ENCODE assay signal across 1 cellular context in genomic region chr9:109022909-109023308, GRCh38.
TF ChIP-seq lines count a peak whose summit lies in the region.

No MANE protein-coding gene starts in this region.

TF ChIP-seq in HepG2, 621 proteins besides CTCF, POLR2A, EP300 and RAD21 (continues in another document):
- TF ChIP-seq FOXP1 (IDR thresholded peaks at IDR 0.05) (no peak), FOXP1 (CRISPR knock-in tag; IDR thresholded peaks at IDR 0.05) (peak; percentile 76), CERS6 (CRISPR knock-in tag; IDR thresholded peaks at IDR 0.05) (no peak), TARDBP (CRISPR knock-in tag; IDR thresholded peaks at IDR 0.05) (0 out of 2 replicates have a peak, but pooled peaks have one; percentile 29), ZMAT3 (CRISPR knock-in tag; conservative IDR thresholded peaks at IDR 0.05) (no peak), ZNF275 (CRISPR knock-in tag; IDR thresholded peaks at IDR 0.05; ENCODE audit: borderline replicate concordance) (no peak), THAP11 (CRISPR knock-in tag; IDR thresholded peaks at IDR 0.05) (peak; percentile 24; the same call in 1 of the 2 replicates), HMGA1 (CRISPR knock-in tag; conservative IDR thresholded peaks at IDR 0.05) (no peak), TP53 (CRISPR knock-in tag; conservative IDR thresholded peaks at IDR 0.05) (no peak), NR0B2 (CRISPR knock-in tag; IDR thresholded peaks at IDR 0.05) (no peak), SOX5 (CRISPR knock-in tag; IDR thresholded peaks at IDR 0.05; ENCODE audit: borderline replicate concordance) (peak; percentile 61), ZNF550 (CRISPR knock-in tag; IDR thresholded peaks at IDR 0.05; ENCODE audit: borderline replicate concordance) (no peak), RXRB (CRISPR knock-in tag; IDR thresholded peaks at IDR 0.05; ENCODE audit: borderline replicate concordance) (no peak), NONO (IDR thresholded peaks at IDR 0.05) (no peak), NONO (CRISPR knock-in tag; conservative IDR thresholded peaks at IDR 0.05) (no peak), MTF1 (CRISPR knock-in tag; IDR thresholded peaks at IDR 0.05) (no peak), CREM (IDR thresholded peaks at IDR 0.05) (peak; percentile 46; the same call in 1 of the 2 replicates), CREM (CRISPR knock-in tag; IDR thresholded peaks at IDR 0.05) (no peak), SAP130 (CRISPR knock-in tag; IDR thresholded peaks at IDR 0.05; ENCODE audit: low read depth) (peak; percentile 24; the same call in 1 of the 2 replicates), PHF20 (CRISPR knock-in tag; IDR thresholded peaks at IDR 0.05) (no peak), CREB1 (IDR thresholded peaks at IDR 0.05) (no peak), CREB1 (CRISPR knock-in tag; IDR thresholded peaks at IDR 0.05) (peak; percentile 33; the same call in 1 of the 2 replicates), ZGPAT (CRISPR knock-in tag; IDR thresholded peaks at IDR 0.05) (0 out of 2 replicates have a peak, but pooled peaks have one; percentile 8), NFIC (IDR thresholded peaks at IDR 0.05; ENCODE audit: low read length) (peak; percentile 66; the same call in 1 of the 2 replicates), PAWR (CRISPR knock-in tag; IDR thresholded peaks at IDR 0.05; ENCODE audit: borderline replicate concordance) (no peak), FOXK1 (CRISPR knock-in tag; IDR thresholded peaks at IDR 0.05; ENCODE audit: borderline replicate concordance, low read depth) (no peak), DPF2 (CRISPR knock-in tag; IDR thresholded peaks at IDR 0.05; ENCODE audit: borderline replicate concordance, low read depth) (no peak), FOXP4 (CRISPR knock-in tag; IDR thresholded peaks at IDR 0.05) (peak; percentile 56; the same call in 1 of the 2 replicates), ZBTB49 (CRISPR knock-in tag; IDR thresholded peaks at IDR 0.05; ENCODE audit: borderline replicate concordance) (no peak), PAXIP1 (CRISPR knock-in tag; conservative IDR thresholded peaks at IDR 0.05) (peak; percentile 49; the same call in 1 of the 2 replicates), ZNF3 (CRISPR knock-in tag; IDR thresholded peaks at IDR 0.05) (no peak), GATAD2A (CRISPR knock-in tag; IDR thresholded peaks at IDR 0.05) (peak; percentile 85), NFIB (CRISPR knock-in tag; IDR thresholded peaks at IDR 0.05; ENCODE audit: borderline replicate concordance) (no peak), THYN1 (CRISPR knock-in tag; IDR thresholded peaks at IDR 0.05; ENCODE audit: borderline replicate concordance, low read depth) (no peak), FOXA1 (IDR thresholded peaks at IDR 0.05) (no peak), FOXA1 (CRISPR knock-in tag; IDR thresholded peaks at IDR 0.05) (peak; percentile 51; the same call in 1 of the 2 replicates), ZKSCAN1 (IDR thresholded peaks at IDR 0.05; ENCODE audit: low read length) (no peak), RARA (CRISPR knock-in tag; IDR thresholded peaks at IDR 0.05) (peak; percentile 53; the same call in 1 of the 2 replicates), RFXANK (CRISPR knock-in tag; IDR thresholded peaks at IDR 0.05) (no peak), ZSCAN29 (CRISPR knock-in tag; conservative IDR thresholded peaks at IDR 0.05) (no peak), NCOA2 (CRISPR knock-in tag; IDR thresholded peaks at IDR 0.05) (peak; percentile 72), FOXA3 (CRISPR knock-in tag; IDR thresholded peaks at IDR 0.05) (peak; percentile 60), AHDC1 (CRISPR knock-in tag; IDR thresholded peaks at IDR 0.05; ENCODE audit: borderline replicate concordance) (peak; percentile 26; the same call in 1 of the 2 replicates), ZNF354B (CRISPR knock-in tag; IDR thresholded peaks at IDR 0.05) (no peak), ZNF563 (CRISPR knock-in tag; IDR thresholded peaks at IDR 0.05) (no peak)
